17 cellular contexts compared by ENCODE assay signal in the genomic region with DNA sequence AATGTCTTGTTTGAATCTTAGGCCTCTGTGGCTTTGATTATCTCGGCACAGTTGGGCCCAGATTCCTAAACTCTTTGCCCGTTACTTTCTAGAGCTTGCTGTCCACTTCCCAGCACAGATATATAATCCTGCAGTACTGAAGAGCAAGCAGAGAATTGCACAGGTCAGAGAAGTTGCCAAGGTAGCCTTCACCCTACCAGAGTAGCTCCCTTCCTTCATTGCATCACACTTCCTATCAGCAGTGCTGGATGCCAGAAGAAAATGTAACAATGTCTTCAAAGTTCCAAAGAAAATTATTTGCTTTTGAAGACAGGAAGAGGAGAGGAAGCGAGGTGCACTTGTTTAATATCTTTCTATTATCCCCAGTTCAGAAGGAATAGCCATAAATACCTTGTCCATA. TPM values are rescaled to one million over a fixed set of nuclear protein-coding genes. Genes with fewer than 3 reads are reported as not detected.
DNase-seq lines count a peak whose midpoint lies in the region; ATAC-seq and TF ChIP-seq lines count a peak whose summit lies in the region.
"Had no signal": no experiment of that assay in that cellular context is flagged by ENCODE, and none has a peak within 500 bp of the region (broad histone marks: within the 10 kb centered on the region; RNA-seq: fewer than 3 reads in every experiment).

No MANE protein-coding gene starts in this region.

- no peak overlapping the region for H3K4me3 Mint-ChIP-seq in activated CD8-positive, alpha-beta T cell treated with anti-CD3 and anti-CD28 coated beads for 36 hours
- H3K4me3 Mint-ChIP-seq in CD4-positive, alpha-beta memory T cell: no peak overlapping the region
- H3K4me3 Mint-ChIP-seq: CD14-positive monocyte; CD8-positive, alpha-beta memory T cell; H9 had no signal

- H3K4me1 ChIP-seq in RWPE2 (ENCODE audit: insufficient read depth, poor library complexity, severe bottlenecking) (no peaks in the 10 kb centered on the region), mucosa of descending colon (ENCODE audit: low read depth) (peaks cover 8% of the 10 kb centered on the region)
- H3K4me1 ChIP-seq in CD4-positive, alpha-beta memory T cell (ENCODE audit: insufficient read depth, low read length): no peaks in the 10 kb centered on the region
- H3K4me1 ChIP-seq: BE2C, Caco-2 had no signal

- H3K36me3 ChIP-seq in RWPE2 (ENCODE audit: low read depth): no peaks in the 10 kb centered on the region
- no peaks in the 10 kb centered on the region for H3K36me3 ChIP-seq in mucosa of descending colon (ENCODE audit: low read depth)
- H3K36me3 ChIP-seq in CD4-positive, alpha-beta memory T cell (ENCODE audit: insufficient read depth, low read length): no peaks in the 10 kb centered on the region
- H3K36me3 ChIP-seq: BE2C had no signal

- no peaks in the 10 kb centered on the region for H3K4me1 Mint-ChIP-seq in activated CD8-positive, alpha-beta T cell treated with anti-CD3 and anti-CD28 coated beads for 36 hours (ENCODE audit: low read depth)
- no peaks in the 10 kb centered on the region for H3K4me1 Mint-ChIP-seq in CD4-positive, alpha-beta memory T cell
- H3K4me1 Mint-ChIP-seq: CD14-positive monocyte; CD8-positive, alpha-beta memory T cell; H9 had no signal

- intact Hi-C loops in mucosa of descending colon (cut with DNase I, micrococcal nuclease): no loop called here
- intact Hi-C loops in activated CD8-positive, alpha-beta T cell treated with anti-CD3 and anti-CD28 coated beads for 36 hours (cut with micrococcal nuclease): no loop called here
- intact Hi-C loops in CD4-positive, alpha-beta memory T cell (cut with micrococcal nuclease): no loop called here

- CTCF ChIA-PET in activated CD8-positive, alpha-beta T cell treated with anti-CD3 and anti-CD28 coated beads for 36 hours (lab: Charles Lee): no interaction called here
- CTCF ChIA-PET in CD4-positive, alpha-beta memory T cell (lab: Charles Lee; ENCODE audit: partially characterized antibody): no interaction called here

- no peaks in the 10 kb centered on the region for H3K27me3 ChIP-seq in RWPE2 (ENCODE audit: insufficient read depth, poor library complexity, severe bottlenecking)
- no peaks in the 10 kb centered on the region for H3K27me3 ChIP-seq in CD4-positive, alpha-beta memory T cell (ENCODE audit: insufficient read depth, low read length)
- H3K27me3 ChIP-seq: BE2C had no signal

- H3K27ac ChIP-seq in RWPE2 (ENCODE audit: poor library complexity, severe bottlenecking): no peak overlapping the region
- no peak overlapping the region for H3K27ac ChIP-seq in CD4-positive, alpha-beta memory T cell (ENCODE audit: low read depth, low read length)
- H3K27ac ChIP-seq: A549 had no signal

- ATAC-seq in RWPE2 (ENCODE audit: low read depth) (peak; percentile 29; the same call in 1 of the 3 replicates), mucosa of descending colon (peak; percentile 34), HG02938 (IDR thresholded peaks at IDR 0.05; ENCODE audit: unreplicated experiment) (no peak)
- ATAC-seq in activated CD8-positive, alpha-beta T cell treated with anti-CD3 and anti-CD28 coated beads for 36 hours: no peak
- ATAC-seq: A549 had no signal

- H3K4me3 ChIP-seq in RWPE2 (ENCODE audit: severe bottlenecking) (no peak overlapping the region), choroid plexus epithelial cell (ENCODE audit: low read depth, low read length) (no peak overlapping the region), mucosa of descending colon (no peak overlapping the region)
- no peak overlapping the region for H3K4me3 ChIP-seq in CD4-positive, alpha-beta memory T cell (ENCODE audit: low read length in 2 of 2)
- H3K4me3 ChIP-seq: A549 had no signal

- POLR2A ChIA-PET in activated CD8-positive, alpha-beta T cell treated with anti-CD3 and anti-CD28 coated beads for 36 hours (lab: Charles Lee): no interaction called here
- POLR2A ChIA-PET in CD4-positive, alpha-beta memory T cell (lab: Charles Lee; ENCODE audit: partially characterized antibody): no interaction called here

- no peaks in the 10 kb centered on the region for H3K9me3 ChIP-seq in RWPE2 (ENCODE audit: severe bottlenecking)
- no peaks in the 10 kb centered on the region for H3K9me3 ChIP-seq in mucosa of descending colon
- no peaks in the 10 kb centered on the region for H3K9me3 ChIP-seq in CD4-positive, alpha-beta memory T cell (ENCODE audit: control insufficient read depth in 1 of 2, low read length in 2 of 2)
- H3K9me3 ChIP-seq: A549, BE2C, Caco-2 had no signal

- TF ChIP-seq CTCF in RWPE2 (IDR thresholded peaks at IDR 0.05; ENCODE audit: poor library complexity, severe bottlenecking) (no peak), choroid plexus epithelial cell (conservative IDR thresholded peaks at IDR 0.05; ENCODE audit: low read depth, low read length) (no peak), mucosa of descending colon (IDR thresholded peaks at IDR 0.05) (no peak)
- no peak for TF ChIP-seq CTCF in activated CD8-positive, alpha-beta T cell treated with anti-CD3 and anti-CD28 coated beads for 36 hours (IDR thresholded peaks at IDR 0.05)

- DNase-seq in RWPE2 (ENCODE audit: low spot score) (no peak), choroid plexus epithelial cell (ENCODE audit: low read depth) (peak; percentile 35), mucosa of descending colon (no peak)
- no peak for DNase-seq in activated CD8-positive, alpha-beta T cell treated with anti-CD3 and anti-CD28 coated beads for 36 hours
- no peak for DNase-seq in CD4-positive, alpha-beta memory T cell
- DNase-seq: BE2C; Caco-2; CD8-positive, alpha-beta memory T cell; DND-41; GDM1; GOT3; H9 had no signal

- no peaks in the 10 kb centered on the region for H3K36me3 Mint-ChIP-seq in activated CD8-positive, alpha-beta T cell treated with anti-CD3 and anti-CD28 coated beads for 36 hours (ENCODE audit: low read depth)
- peaks cover 0 to 3% of the 10 kb centered on the region in 2 donors for H3K36me3 Mint-ChIP-seq in CD4-positive, alpha-beta memory T cell
- H3K36me3 Mint-ChIP-seq: CD14-positive monocyte; CD8-positive, alpha-beta memory T cell had no signal

- H3K27ac Mint-ChIP-seq in activated CD8-positive, alpha-beta T cell treated with anti-CD3 and anti-CD28 coated beads for 36 hours: no peak overlapping the region
- H3K27ac Mint-ChIP-seq in CD4-positive, alpha-beta memory T cell: no peak overlapping the region
- H3K27ac Mint-ChIP-seq: CD14-positive monocyte; CD8-positive, alpha-beta memory T cell; H9 had no signal

- no peaks in the 10 kb centered on the region for H3K9me3 Mint-ChIP-seq in activated CD8-positive, alpha-beta T cell treated with anti-CD3 and anti-CD28 coated beads for 36 hours
- peaks cover 0 to 6% (median 0%) of the 10 kb centered on the region in 8 donors for H3K9me3 Mint-ChIP-seq in CD4-positive, alpha-beta memory T cell
- H3K9me3 Mint-ChIP-seq: H9 had no signal

- H3K27me3 Mint-ChIP-seq in activated CD8-positive, alpha-beta T cell treated with anti-CD3 and anti-CD28 coated beads for 36 hours: no peaks in the 10 kb centered on the region
- H3K27me3 Mint-ChIP-seq in CD4-positive, alpha-beta memory T cell: no peaks in the 10 kb centered on the region

RNA-seq across cellular contexts. Expression of a gene that starts 38.1 kb away (rescaled TPM):
- not detected for total RNA-seq in mucosa of descending colon
- total RNA-seq in activated CD8-positive, alpha-beta T cell treated with anti-CD3 and anti-CD28 coated beads for 36 hours: not detected
- total RNA-seq in CD4-positive, alpha-beta memory T cell: not detected
- polyA plus RNA-seq in CD4-positive, alpha-beta memory T cell: not detected
- total RNA-seq: Caco-2; CD8-positive, alpha-beta memory T cell; H9; HT1080 had no signal
- polyA plus RNA-seq: A549; AG04450; CD14-positive monocyte; CD8-positive, alpha-beta memory T cell had no signal

RNA-seq across cellular contexts. Expression of a gene that starts 53.2 kb away (rescaled TPM):
- total RNA-seq in mucosa of descending colon: not detected
- total RNA-seq in activated CD8-positive, alpha-beta T cell treated with anti-CD3 and anti-CD28 coated beads for 36 hours: not detected
- not detected for total RNA-seq in CD4-positive, alpha-beta memory T cell
- not detected for polyA plus RNA-seq in CD4-positive, alpha-beta memory T cell
- total RNA-seq: Caco-2; CD8-positive, alpha-beta memory T cell; H9; HT1080 had no signal
- polyA plus RNA-seq: A549; AG04450; CD14-positive monocyte; CD8-positive, alpha-beta memory T cell had no signal

Comparison
In these comparisons a context has a peak if more than half of its experiments do, and no peak if none do; other contexts are left out.
1. ATAC-seq: peak in RWPE2 (single experiment) and mucosa of descending colon (single experiment); none in activated CD8-positive, alpha-beta T cell treated with anti-CD3 and anti-CD28 coated beads for 36 hours (single experiment) and HG02938 (single experiment).